ENCODE assay signal across 8 cellular contexts in the genomic region with DNA sequence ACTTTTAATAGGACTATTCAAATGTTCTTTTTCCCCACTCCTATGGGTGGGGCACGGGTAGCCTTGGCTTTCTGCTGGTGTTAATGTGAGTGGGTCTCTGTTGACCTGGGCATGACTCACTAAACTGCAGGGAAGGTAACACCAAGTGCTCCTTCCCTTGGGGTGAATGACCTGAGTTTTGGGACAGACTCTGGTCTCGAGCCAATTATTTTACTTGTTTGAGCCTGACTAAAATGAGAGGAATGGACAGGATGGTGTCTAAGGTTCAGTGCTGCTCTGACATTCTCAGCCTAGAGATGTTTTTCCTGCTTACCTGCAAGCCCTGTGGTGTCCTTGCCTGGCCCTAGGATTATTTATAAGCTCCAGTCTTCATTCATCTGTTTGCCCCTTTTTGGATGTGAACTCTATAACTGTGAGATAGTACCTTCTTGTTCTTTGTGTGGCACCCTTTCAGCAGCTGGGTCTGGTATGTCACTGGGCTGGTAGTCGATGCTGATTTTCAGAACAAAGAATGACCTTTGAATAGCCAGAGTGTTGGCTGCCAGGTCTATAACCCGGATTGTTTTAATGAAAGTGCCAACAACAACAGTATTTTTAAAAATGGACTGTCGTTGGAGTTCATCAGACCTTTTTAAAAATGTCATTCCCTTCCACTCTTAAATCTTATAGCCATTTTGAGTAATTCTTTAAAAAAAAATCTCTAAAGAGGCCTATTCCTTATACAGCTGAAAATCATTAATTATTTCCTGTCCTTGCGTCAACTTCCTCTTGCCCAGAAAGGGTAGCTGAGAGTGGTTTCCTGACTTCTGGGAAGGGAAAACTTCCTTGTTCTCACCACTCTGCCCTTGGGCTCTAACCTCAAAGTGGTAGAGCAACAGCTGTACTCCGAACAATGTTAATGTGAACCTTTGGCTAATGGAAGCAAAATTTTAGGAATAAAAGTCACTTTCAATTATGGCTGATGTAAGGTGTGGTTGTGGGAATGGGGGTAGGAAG. TPM values are rescaled to one million over a fixed set of nuclear protein-coding genes. Genes with fewer than 3 reads are reported as not detected.
DNase-seq lines count a peak whose midpoint lies in the region; FAIRE-seq and TF ChIP-seq lines count a peak whose summit lies in the region.
"Not testable (repeated sequence)": the region's sequence is repeated elsewhere in the genome, so short reads cannot be mapped to it uniquely, and the experiment has no call there.

No MANE protein-coding gene starts in this region.

- not testable (repeated sequence) for H3K4me1 ChIP-seq in esophagus (ENCODE audit: control insufficient read depth in 2 of 2, insufficient read depth in 2 of 2, low read length in 1 of 2)
- H3K4me1 ChIP-seq in subcutaneous abdominal adipose tissue (ENCODE audit: control insufficient read depth in 5 of 5, insufficient read depth in 5 of 5, low read length in 5 of 5), result peaks cover 0 to 15% (median 9%) of the 10 kb centered on the region in 5 donors

- not testable (repeated sequence) for TF ChIP-seq CTCF in nephron (IDR thresholded peaks at IDR 0.05; ENCODE audit: unreplicated experiment in 3 of 3)

- H3K4me3 Mint-ChIP-seq in activated naive CD8-positive, alpha-beta T cell, result peak overlapping the region; percentile 38
- H3K4me3 Mint-ChIP-seq in nephron, result not testable (repeated sequence)

- peak overlapping the region; percentile 41 for H3K27ac Mint-ChIP-seq in activated naive CD8-positive, alpha-beta T cell
- H3K27ac Mint-ChIP-seq in nephron, result peak overlapping the region in 2 of 3 experiments; percentile 10 to 55

- H3K9me3 ChIP-seq in esophagus (ENCODE audit: control insufficient read depth in 2 of 2, insufficient read depth in 1 of 2, low read depth in 1 of 2, low read length in 1 of 2); subcutaneous abdominal adipose tissue (ENCODE audit: control insufficient read depth in 5 of 5, low read length in 5 of 5): not testable (repeated sequence)

- not testable (repeated sequence) for H3K27me3 Mint-ChIP-seq in activated naive CD8-positive, alpha-beta T cell; nephron (ENCODE audit: low read depth)

- H3K4me3 ChIP-seq in esophagus (ENCODE audit: low read depth in 1 of 2, low read length in 2 of 2); subcutaneous abdominal adipose tissue (ENCODE audit: low read depth in 1 of 5, low read length in 5 of 5): not testable (repeated sequence)

- peaks cover 27% of the 10 kb centered on the region for H3K36me3 Mint-ChIP-seq in activated naive CD8-positive, alpha-beta T cell
- H3K36me3 Mint-ChIP-seq in nephron (ENCODE audit: low read depth), result not testable (repeated sequence)

- H3K27ac ChIP-seq in esophagus (ENCODE audit: low read depth in 2 of 2, low read length in 1 of 2), result peak overlapping the region; percentile 60 to 86
- H3K27ac ChIP-seq in subcutaneous abdominal adipose tissue (ENCODE audit: low read depth, low read length), result peak overlapping the region; percentile 67

- 28 to 37% methylated on average over 6 of the region's 7 CpGs for WGBS in esophagus, 2 donors

- H3K36me3 ChIP-seq in esophagus (ENCODE audit: control insufficient read depth in 2 of 2, insufficient read depth in 2 of 2, low read length in 1 of 2); subcutaneous abdominal adipose tissue (ENCODE audit: control insufficient read depth in 5 of 5, insufficient read depth in 5 of 5, low read length in 5 of 5): not testable (repeated sequence)

- peak; percentile 87 for FAIRE-seq in HTR-8/SVneo (lab: Jason Lieb, UNC)

- peaks cover 43% of the 10 kb centered on the region for H3K4me1 Mint-ChIP-seq in activated naive CD8-positive, alpha-beta T cell (ENCODE audit: low read depth)
- not testable (repeated sequence) for H3K4me1 Mint-ChIP-seq in nephron

- H3K9ac ChIP-seq in subcutaneous abdominal adipose tissue (ENCODE audit: low read length in 5 of 5), result not testable (repeated sequence)

- not testable (repeated sequence) for H3K9me3 Mint-ChIP-seq in activated naive CD8-positive, alpha-beta T cell (ENCODE audit: low read depth); nephron

- not testable (repeated sequence) for H3K27me3 ChIP-seq in esophagus (ENCODE audit: control insufficient read depth in 1 of 2, insufficient read depth in 2 of 2, low read length in 2 of 2); subcutaneous abdominal adipose tissue (ENCODE audit: control insufficient read depth in 5 of 5, insufficient read depth in 4 of 5, low read length in 5 of 5)

- peak; percentile 66 for DNase-seq in CD1c-positive myeloid dendritic cell (ENCODE audit: extremely low spot score)
- not testable (repeated sequence) for DNase-seq in HTR-8/SVneo (ENCODE audit: insufficient read length, low spot score)
- peak; percentile 20 for DNase-seq in SKM-1 treated with dmso at 0.1 percent for 144 hours (lab: John Stamatoyannopoulos, UW; ENCODE audit: unreplicated experiment)
- DNase-seq in islet precursor cell, result peak; percentile 66

RNA-seq across cellular contexts. Expression of gene KLHL2, which starts 14.9 kb away (rescaled TPM):
- polyA plus RNA-seq in esophagus, result 10 to 100 TPM; 19.0 to 26.1 TPM
